Comparison of ENCODE assay signal across 1 cellular context in genomic region chr16:1293921-1294656, GRCh38.
A peak's percentile ranks its signal among the peaks of the same experiment; 100 is the strongest.
TF ChIP-seq lines count a peak whose summit lies in the region.

No MANE protein-coding gene starts in this region.

TF ChIP-seq in GM12878, 131 proteins besides CTCF, POLR2A, EP300 and RAD21:
- TF ChIP-seq ELK1 (IDR thresholded peaks at IDR 0.05; ENCODE audit: low read depth, low read length): 0 out of 2 replicates have a peak, but pooled peaks have one; percentile 35
- 0 out of 2 replicates have a peak, but pooled peaks have one; percentile 22 for TF ChIP-seq NR2F1 (conservative IDR thresholded peaks at IDR 0.05)
- no peak for TF ChIP-seq REST (IDR thresholded peaks at IDR 0.05; ENCODE audit: low read depth, low read length)
- peak; percentile 58; the same call in 1 of the 2 replicates for TF ChIP-seq BMI1 (IDR thresholded peaks at IDR 0.05; ENCODE audit: borderline replicate concordance)
- no peak for TF ChIP-seq IRF5 (IDR thresholded peaks at IDR 0.05; ENCODE audit: borderline replicate concordance)
- no peak for TF ChIP-seq MXI1 (IDR thresholded peaks at IDR 0.05; ENCODE audit: low read depth, low read length)
- TF ChIP-seq SREBF1 (IDR thresholded peaks at IDR 0.05; ENCODE audit: low read length): no peak
- TF ChIP-seq PKNOX1 (IDR thresholded peaks at IDR 0.05): 0 out of 2 replicates have a peak, but pooled peaks have one; percentile 11
- TF ChIP-seq ZNF592 (IDR thresholded peaks at IDR 0.05): 0 out of 2 replicates have a peak, but pooled peaks have one; percentile 33
- TF ChIP-seq ZBED1 (IDR thresholded peaks at IDR 0.05; ENCODE audit: borderline replicate concordance): no peak
- TF ChIP-seq SRF (IDR thresholded peaks at IDR 0.05; ENCODE audit: low read depth in 2 of 2, low read length in 2 of 2): peak in 1 of 2 experiments; percentile 61; a peak in 1 of 4 replicates
